Comparison of ENCODE assay signal across 28 cellular contexts in genomic region chr4:98899277-98899676, GRCh38.
"Had no signal": no experiment of that assay in that cellular context is flagged by ENCODE, and none has a peak within 500 bp of the region (broad histone marks: within the 10 kb centered on the region; RNA-seq: fewer than 3 reads in every experiment).

No MANE protein-coding gene starts in this region.

- DNase-seq: dermis blood vessel endothelial cell; effector memory CD4-positive, alpha-beta T cell; erythroblast; esophagus squamous epithelium; foreskin melanocyte; glutamatergic neuron; heart right ventricle; hippocampal formation; islet precursor cell; kidney glomerular epithelial cell; left ventricle myocardium superior; lower lobe of right lung; naive thymus-derived CD4-positive, alpha-beta T cell; occipital lobe; ovary; posterior cingulate gyrus; psoas muscle; right cardiac atrium; sigmoid colon; spleen; stimulated activated CD4-positive, alpha-beta T cell treated with anti-CD3 and anti-CD28 coated beads, Interleukin-4, amount 100 ng/mL, for 4 hours; stimulated activated naive B cell treated with anti-CD40 and anti-IgM and Interleukin-4, amounts not matched to agents 10 μg/mL and 1 μg/mL and 100 μg/mL, for 72 hours; upper lobe of left lung had no signal

- H3K27me3 Mint-ChIP-seq: naive thymus-derived CD4-positive, alpha-beta T cell; stimulated activated naive B cell treated with anti-CD40 and anti-IgM and Interleukin-4, amounts not matched to agents 10 μg/mL and 1 μg/mL and 100 μg/mL, for 72 hours; stimulated activated naive CD8-positive, alpha-beta T cell treated with anti-CD3 and anti-CD28 coated beads, Interleukin-15, Interleukin-2, amounts not matched to agents 100 ng/mL and 50 ng/mL, for 24 hours had no signal

- H3K27ac ChIP-seq: coronary artery, esophagus squamous epithelium, heart right ventricle, lower lobe of right lung, ovary, psoas muscle, sigmoid colon, spleen, thoracic aorta, tibial nerve, upper lobe of left lung had no signal

- H3K27me3 ChIP-seq: esophagus squamous epithelium, heart right ventricle, ovary, sigmoid colon, spleen, tibial nerve, upper lobe of left lung had no signal

- H3K4me3 ChIP-seq: coronary artery, esophagus squamous epithelium, heart right ventricle, lower lobe of right lung, ovary, psoas muscle, sigmoid colon, spleen, thoracic aorta, tibial nerve, upper lobe of left lung had no signal

- H3K9me3 Mint-ChIP-seq: stimulated activated naive CD8-positive, alpha-beta T cell treated with anti-CD3 and anti-CD28 coated beads, Interleukin-15, Interleukin-2, amounts not matched to agents 100 ng/mL and 50 ng/mL, for 24 hours had no signal

- H3K4me3 Mint-ChIP-seq: naive thymus-derived CD4-positive, alpha-beta T cell; stimulated activated naive B cell treated with anti-CD40 and anti-IgM and Interleukin-4, amounts not matched to agents 10 μg/mL and 1 μg/mL and 100 μg/mL, for 72 hours; stimulated activated naive CD8-positive, alpha-beta T cell treated with anti-CD3 and anti-CD28 coated beads, Interleukin-15, Interleukin-2, amounts not matched to agents 100 ng/mL and 50 ng/mL, for 24 hours had no signal

- FAIRE-seq: urothelium cell line had no signal

- ATAC-seq: heart right ventricle; left ventricle myocardium superior; lower lobe of right lung; naive thymus-derived CD4-positive, alpha-beta T cell; psoas muscle; right cardiac atrium; stimulated activated naive B cell treated with anti-CD40 and anti-IgM and Interleukin-4, amounts not matched to agents 10 μg/mL and 1 μg/mL and 100 μg/mL, for 72 hours had no signal

- H3K27ac Mint-ChIP-seq: naive thymus-derived CD4-positive, alpha-beta T cell; stimulated activated naive CD8-positive, alpha-beta T cell treated with anti-CD3 and anti-CD28 coated beads, Interleukin-15, Interleukin-2, amounts not matched to agents 100 ng/mL and 50 ng/mL, for 24 hours had no signal

- H3K4me1 ChIP-seq: lower lobe of right lung, tibial nerve, upper lobe of left lung had no signal
